25 cellular contexts compared by ENCODE assay signal in genomic region chr2:238506669-238507068, GRCh38.
DNase-seq lines count a peak whose midpoint lies in the region; ATAC-seq and TF ChIP-seq lines count a peak whose summit lies in the region.
"Had no signal": no experiment of that assay in that cellular context is flagged by ENCODE, and none has a peak within 500 bp of the region (broad histone marks: within the 10 kb centered on the region; RNA-seq: fewer than 3 reads in every experiment).

No MANE protein-coding gene starts in this region.

- H3K36me3 ChIP-seq in Peyer's patch (no peaks in the 10 kb centered on the region), neuronal stem cell (replicated peaks in 1 of 2; ENCODE audit: control insufficient read depth in 2 of 2, insufficient read depth in 2 of 2, low read length in 2 of 2) (no peaks in the 10 kb centered on the region), suprapubic skin (no peaks in the 10 kb centered on the region), hepatocyte (replicated peaks; ENCODE audit: insufficient read depth, low read depth) (no peaks in the 10 kb centered on the region)

- no peak for TF ChIP-seq POLR2A in Peyer's patch (IDR thresholded peaks at IDR 0.05)
- TF ChIP-seq POLR2A in suprapubic skin (IDR thresholded peaks at IDR 0.05), result no peak

- TF ChIP-seq EP300 in suprapubic skin (IDR thresholded peaks at IDR 0.05), result no peak

- H3K79me1 ChIP-seq in neuronal stem cell (ENCODE audit: low read depth, low read length), result peaks cover 2% of the 10 kb centered on the region

- H3K27ac ChIP-seq in Peyer's patch (no peak overlapping the region), neuronal stem cell (replicated peaks; ENCODE audit: low read length) (no peak overlapping the region), suprapubic skin (no peak overlapping the region), hepatocyte (no peak overlapping the region)
- H3K27ac ChIP-seq: C4-2B, PC-9 had no signal

- H4K8ac ChIP-seq in neuronal stem cell (ENCODE audit: low read depth, low read length), result no peak overlapping the region

- H3K27me3 ChIP-seq in Peyer's patch, result no peaks in the 10 kb centered on the region
- peaks cover 0 to 3% (median 0%) of the 10 kb centered on the region in 3 experiments for H3K27me3 ChIP-seq in neuronal stem cell (ENCODE audit: control insufficient read depth in 3 of 3, insufficient read depth in 3 of 3, low read depth in 1 of 3, low read length in 3 of 3)
- no peaks in the 10 kb centered on the region for H3K27me3 ChIP-seq in suprapubic skin
- H3K27me3 ChIP-seq in hepatocyte, result no peaks in the 10 kb centered on the region

- H2AFZ ChIP-seq in neuronal stem cell (ENCODE audit: low read length), result no peak overlapping the region
- H2AFZ ChIP-seq in hepatocyte, result no peak overlapping the region
- H2AFZ ChIP-seq: GM23338, PC-9 had no signal

- H3K18ac ChIP-seq in neuronal stem cell (ENCODE audit: low read length), result no peak overlapping the region

- H3K4me1 ChIP-seq in Peyer's patch (no peaks in the 10 kb centered on the region), neuronal stem cell (ENCODE audit: control insufficient read depth in 2 of 2, insufficient read depth in 1 of 2, low read depth in 1 of 2, low read length in 2 of 2) (peaks cover 0 to 25% of the 10 kb centered on the region in 2 donors), suprapubic skin (no peaks in the 10 kb centered on the region), hepatocyte (ENCODE audit: insufficient read depth) (peaks cover 5% of the 10 kb centered on the region)
- H3K4me1 ChIP-seq: Caco-2 had no signal

- no peak overlapping the region for H3K23ac ChIP-seq in neuronal stem cell (ENCODE audit: low read depth, low read length, poor library complexity)

- no peak overlapping the region for H3K9ac ChIP-seq in neuronal stem cell (ENCODE audit: low read depth, low read length, poor library complexity)

- H3K79me2 ChIP-seq in hepatocyte, result no peaks in the 10 kb centered on the region

- no peak overlapping the region for H2BK12ac ChIP-seq in neuronal stem cell (ENCODE audit: low read length)

- H3K4ac ChIP-seq in neuronal stem cell (ENCODE audit: low read length), result no peak overlapping the region

- H3K4me2 ChIP-seq in neuronal stem cell (ENCODE audit: insufficient read depth, low read length, poor library complexity, severe bottlenecking), result no peak overlapping the region
- no peak overlapping the region for H3K4me2 ChIP-seq in hepatocyte
- H3K4me2 ChIP-seq: GM23338, PC-9 had no signal

- H3K9me3 ChIP-seq in Peyer's patch (no peaks in the 10 kb centered on the region), neuronal stem cell (replicated peaks in 1 of 2; ENCODE audit: control insufficient read depth in 2 of 2, insufficient read depth in 1 of 2, low read depth in 1 of 2, low read length in 2 of 2) (peaks cover 0 to 8% of the 10 kb centered on the region in 2 donors), suprapubic skin (no peaks in the 10 kb centered on the region), hepatocyte (ENCODE audit: low read depth) (no peaks in the 10 kb centered on the region)
- H3K9me3 ChIP-seq: Caco-2 had no signal

- no peak overlapping the region for H2BK15ac ChIP-seq in neuronal stem cell (ENCODE audit: low read length)

- H2BK120ac ChIP-seq in neuronal stem cell (ENCODE audit: low read depth, low read length), result peak overlapping the region; percentile 1

- no peak for ATAC-seq in GM21515 (IDR thresholded peaks at IDR 0.05; ENCODE audit: unreplicated experiment)
- ATAC-seq: CD8-positive, alpha-beta T cell; GM23338 had no signal

- no peak overlapping the region for H2BK5ac ChIP-seq in neuronal stem cell (ENCODE audit: low read length)

- no peaks in the 10 kb centered on the region for H4K20me1 ChIP-seq in hepatocyte (ENCODE audit: insufficient read depth, poor library complexity, severe bottlenecking)

- no peak overlapping the region for H2AK5ac ChIP-seq in neuronal stem cell (ENCODE audit: low read depth, low read length)

- no peak overlapping the region for H4K91ac ChIP-seq in neuronal stem cell (ENCODE audit: low read depth, low read length, poor library complexity)

- DNase-seq in D341Med (ENCODE audit: low spot score), result peak; percentile 5
- DNase-seq in Peyer's patch, result peak in 2 of 3 donors; percentile 1 to 26
- DNase-seq in neuronal stem cell (ENCODE audit: low spot score), result no peak
- DNase-seq in suprapubic skin (ENCODE audit: low spot score in 2 of 2), result peak; percentile 28 to 40
- DNase-seq in NCI-H526 (lab: John Stamatoyannopoulos, UW), result no peak
- no peak for DNase-seq in hepatocyte (ENCODE audit: low spot score)
- DNase-seq: Caco-2; CD8-positive, alpha-beta T cell; DMS 273 treated with DMSO at 0.1 percent for 48 hours; DMS79; EL; GF-D8; H9; KBM-7; MV-4-11; NCI-H1105; NCI-H2029; NCI-H446 treated with DMSO at 0.1 percent for 48 hours; NCI-H526 treated with DMSO at 0.1 percent for 48 hours; PC-9; RPMI8226; SHP77 treated with DMSO at 0.1 percent for 48 hours had no signal

- no peak for TF ChIP-seq CTCF in Peyer's patch (IDR thresholded peaks at IDR 0.05)
- TF ChIP-seq CTCF in suprapubic skin (IDR thresholded peaks at IDR 0.05), result no peak
- no peak for TF ChIP-seq CTCF in hepatocyte (IDR thresholded peaks at IDR 0.05; ENCODE audit: poor library complexity)

- H3K9me2 ChIP-seq in hepatocyte (replicated peaks; ENCODE audit: insufficient read depth), result no peaks in the 10 kb centered on the region

- H3K4me3 ChIP-seq in Peyer's patch (no peak overlapping the region), neuronal stem cell (ENCODE audit: low read length in 2 of 2) (no peak overlapping the region), suprapubic skin (no peak overlapping the region), hepatocyte (no peak overlapping the region)
- H3K4me3 ChIP-seq: GM23338, PC-9 had no signal

- WGBS in neuronal stem cell (ENCODE audit: extremely low coverage in 2 of 2, insufficient read length in 2 of 2, insufficient replicate concordance in 1 of 2), 2 donors, result no CpG with 5 or more reads among the region's 10 CpGs
- WGBS in suprapubic skin, result 55% methylated on average over 10 of the region's 10 CpGs
- WGBS in hepatocyte (ENCODE audit: low lambda C conversion rate, missing lambda C conversion rate), result 75% methylated on average over 9 of the region's 10 CpGs

- no peak overlapping the region for H3K14ac ChIP-seq in neuronal stem cell (ENCODE audit: low read length)

Comparison
In these comparisons a context has a peak if more than half of its experiments do, and no peak if none do; other contexts are left out.
1. DNase-seq: peak in D341Med (single experiment), Peyer's patch (2 of 3) and suprapubic skin (2 of 2); none in neuronal stem cell (single experiment), NCI-H526 (0 of 2) and hepatocyte (single experiment).